Comparison of ENCODE assay signal across 16 cellular contexts in genomic region chr6:64186562-64186961, GRCh38.
A peak's percentile ranks its signal among the peaks of the same experiment; 100 is the strongest.
DNase-seq lines count a peak whose midpoint lies in the region; ATAC-seq and TF ChIP-seq lines count a peak whose summit lies in the region.
"Had no signal": no experiment of that assay in that cellular context is flagged by ENCODE, and none has a peak within 500 bp of the region (broad histone marks: within the 10 kb centered on the region; RNA-seq: fewer than 3 reads in every experiment).

No MANE protein-coding gene starts in this region.

- no peak for ATAC-seq in IMR-90 (ENCODE audit: low read depth)
- ATAC-seq: CD8-positive, alpha-beta T cell; GM23338 had no signal

- TF ChIP-seq RAD21 in IMR-90 (IDR thresholded peaks at IDR 0.05; ENCODE audit: low read length), result no peak

- intact Hi-C loops in IMR-90 (cut with micrococcal nuclease), result no loop called here

- in situ Hi-C loops in IMR-90 (cut with MboI; ENCODE audit: low sequenced_read_pairs), result no loop called here

- no TSS peak for BruUV-seq in IMR-90 (replicated peaks; lab: Mats Ljungman, UMichigan)

- H3K4me3 Mint-ChIP-seq in neural progenitor cell, result no peak overlapping the region
- H3K4me3 Mint-ChIP-seq: CD4-positive, CD25-positive, alpha-beta regulatory T cell; CD8-positive, alpha-beta T cell; GM23338; HFFc6 had no signal

- H3K27me3 Mint-ChIP-seq in neural progenitor cell (ENCODE audit: insufficient read depth, low read depth), result peaks cover 5% of the 10 kb centered on the region
- H3K27me3 Mint-ChIP-seq: CD4-positive, CD25-positive, alpha-beta regulatory T cell had no signal

- H3K4me3 ChIP-seq in IMR-90 (ENCODE audit: insufficient read depth, low read depth, low read length) (no peak overlapping the region), OCI-LY3 (ENCODE audit: low read length) (no peak overlapping the region), neural progenitor cell (no peak overlapping the region)
- H3K4me3 ChIP-seq: BLaER1, GM23338, HAP-1 had no signal

- no peak overlapping the region for H3K4ac ChIP-seq in IMR-90 (ENCODE audit: low read depth, low read length)

- no peaks in the 10 kb centered on the region for H3K36me3 Mint-ChIP-seq in neural progenitor cell
- H3K36me3 Mint-ChIP-seq: CD4-positive, CD25-positive, alpha-beta regulatory T cell; CD8-positive, alpha-beta T cell had no signal

- WGBS in IMR-90 (ENCODE audit: extremely low coverage in 2 of 2, insufficient read length in 1 of 2), 2 experiments, result no CpG with 5 or more reads among the region's 8 CpGs

- H3K4me2 ChIP-seq in IMR-90 (ENCODE audit: low read depth, low read length) (peak overlapping the region; percentile 41; the same call in 1 of the 2 replicates), OCI-LY3 (ENCODE audit: low read length) (0 out of 2 replicates have a peak overlapping the region, but pooled peaks have one; percentile 3), neural progenitor cell (no peak overlapping the region)
- H3K4me2 ChIP-seq: BLaER1, GM23338 had no signal

- no peak overlapping the region for H4K91ac ChIP-seq in IMR-90 (ENCODE audit: insufficient read depth, low read depth, low read length)

- H3K23ac ChIP-seq in IMR-90 (ENCODE audit: low read depth, low read length), result no peak overlapping the region

- no peaks in the 10 kb centered on the region for H3K4me1 ChIP-seq in IMR-90 (ENCODE audit: control insufficient read depth, insufficient read depth, low read length)
- no peaks in the 10 kb centered on the region for H3K4me1 ChIP-seq in OCI-LY3 (ENCODE audit: low read length)
- no peaks in the 10 kb centered on the region for H3K4me1 ChIP-seq in neural progenitor cell
- H3K4me1 ChIP-seq: BLaER1, Caco-2, HAP-1 had no signal

- H2BK20ac ChIP-seq in IMR-90 (ENCODE audit: low read depth, low read length), result no peak overlapping the region

- H3K9me3 ChIP-seq in IMR-90 (ENCODE audit: control insufficient read depth, insufficient read depth, low read length) (no peaks in the 10 kb centered on the region), OCI-LY3 (ENCODE audit: insufficient read depth, low read length) (0 out of 2 replicates have a peak, but pooled peaks cover 7% of the 10 kb centered on the region), neural progenitor cell (ENCODE audit: low read depth) (no peaks in the 10 kb centered on the region)
- H3K9me3 ChIP-seq: BLaER1, Caco-2, HAP-1 had no signal

- CTCF ChIA-PET in IMR-90 (lab: Yijun Ruan, JAX), result no interaction called here

- H3K18ac ChIP-seq in IMR-90 (ENCODE audit: low read depth, low read length), result no peak overlapping the region

- no peak overlapping the region for H3K27ac Mint-ChIP-seq in neural progenitor cell
- H3K27ac Mint-ChIP-seq: CD4-positive, CD25-positive, alpha-beta regulatory T cell; CD8-positive, alpha-beta T cell; GM23338; HFFc6 had no signal

- no peak overlapping the region for H3K14ac ChIP-seq in IMR-90 (replicated peaks; ENCODE audit: low read depth, low read length)

- H3K9ac ChIP-seq in IMR-90 (ENCODE audit: low read depth, low read length) (no peak overlapping the region), OCI-LY3 (ENCODE audit: low read length) (no peak overlapping the region), neural progenitor cell (no peak overlapping the region)
- H3K9ac ChIP-seq: BLaER1 had no signal

- H3K27me3 ChIP-seq in IMR-90 (ENCODE audit: control insufficient read depth, insufficient read depth, low read length) (no peaks in the 10 kb centered on the region), OCI-LY3 (ENCODE audit: low read depth, low read length) (no peaks in the 10 kb centered on the region), neural progenitor cell (no peaks in the 10 kb centered on the region)
- H3K27me3 ChIP-seq: BLaER1 had no signal

- H4K8ac ChIP-seq in IMR-90 (ENCODE audit: low read depth in 2 of 2, low read length in 2 of 2), result no peak overlapping the region

- H3K79me1 ChIP-seq in IMR-90 (ENCODE audit: low read depth in 1 of 2, low read length in 2 of 2), result no peaks in the 10 kb centered on the region

- H3K27ac ChIP-seq in IMR-90 (ENCODE audit: insufficient read depth, low read length), result no peak overlapping the region
- no peak overlapping the region for H3K27ac ChIP-seq in OCI-LY3 (ENCODE audit: low read length)
- H3K27ac ChIP-seq in neural progenitor cell, result no peak overlapping the region
- H3K27ac ChIP-seq: BLaER1, C4-2B had no signal

- H3K4me1 Mint-ChIP-seq in neural progenitor cell, result no peaks in the 10 kb centered on the region
- H3K4me1 Mint-ChIP-seq: CD4-positive, CD25-positive, alpha-beta regulatory T cell; GM23338 had no signal

- no peak overlapping the region for H3K56ac ChIP-seq in IMR-90 (ENCODE audit: extremely low read depth, insufficient read depth, low read length)

- H4K5ac ChIP-seq in IMR-90 (ENCODE audit: low read depth, low read length), result no peak overlapping the region

- no peak overlapping the region for H2BK5ac ChIP-seq in IMR-90 (ENCODE audit: low read depth, low read length, poor library complexity, severe bottlenecking)

- no peak overlapping the region for H2BK15ac ChIP-seq in IMR-90 (ENCODE audit: low read depth, low read length)

- DNase-seq in IMR-90, result no peak
- DNase-seq in neural progenitor cell (ENCODE audit: low spot score), result no peak
- DNase-seq in activated effector memory CD4-positive, alpha-beta T cell treated with Interleukin-2 at 50 U/mL for 16 hours, result no peak
- no peak for DNase-seq in stimulated activated CD4-positive, alpha-beta T cell treated with anti-CD3 and anti-CD28 coated beads, Interleukin-2, amount 100 ng/mL, for 48 hours
- no peak for DNase-seq in NCI-H524 (lab: John Stamatoyannopoulos, UW)
- DNase-seq: Caco-2; CD4-positive, CD25-positive, alpha-beta regulatory T cell; CD8-positive, alpha-beta T cell; DMS153; DND-41; HFFc6 had no signal

- dilution Hi-C loops in IMR-90 (cut with HindIII; ENCODE audit: low sequenced_read_pairs, unreplicated experiment), result no loop called here

- POLR2A ChIA-PET in IMR-90 (lab: Charles Lee; ENCODE audit: unreplicated experiment), result no interaction called here

- no peak overlapping the region for H2AK5ac ChIP-seq in IMR-90 (ENCODE audit: low read depth, low read length)

- TF ChIP-seq POLR2A in IMR-90 (IDR thresholded peaks at IDR 0.05; ENCODE audit: low read depth, low read length), result no peak

- H3K9me1 ChIP-seq in IMR-90 (ENCODE audit: insufficient read depth, low read length), result no peaks in the 10 kb centered on the region

- no peaks in the 10 kb centered on the region for H4K20me1 ChIP-seq in IMR-90 (ENCODE audit: insufficient read depth, low read length)
- H4K20me1 ChIP-seq in OCI-LY3 (ENCODE audit: insufficient read depth, low read length), result no peaks in the 10 kb centered on the region
- no peaks in the 10 kb centered on the region for H4K20me1 ChIP-seq in neural progenitor cell (ENCODE audit: low read depth)
- H4K20me1 ChIP-seq: BLaER1 had no signal

- H2BK120ac ChIP-seq in IMR-90 (ENCODE audit: low read depth, low read length), result no peak overlapping the region

- no peak overlapping the region for H2AK9ac ChIP-seq in IMR-90 (replicated peaks; ENCODE audit: low read depth, low read length, poor library complexity)

- H2AFZ ChIP-seq in IMR-90 (replicated peaks; ENCODE audit: low read length, poor library complexity), result no peak overlapping the region
- H2AFZ ChIP-seq in OCI-LY3 (ENCODE audit: low read depth, low read length), result no peak overlapping the region; the same call in 1 of the 2 replicates
- H2AFZ ChIP-seq in neural progenitor cell (replicated peaks), result peak overlapping the region; percentile 15
- H2AFZ ChIP-seq: GM23338 had no signal

- H3K79me2 ChIP-seq in OCI-LY3 (ENCODE audit: low read length), result no peaks in the 10 kb centered on the region
- H3K79me2 ChIP-seq in neural progenitor cell (ENCODE audit: low read depth), result no peaks in the 10 kb centered on the region

- H3K36me3 ChIP-seq in IMR-90 (ENCODE audit: control insufficient read depth, insufficient read depth, low read length), result no peaks in the 10 kb centered on the region
- H3K36me3 ChIP-seq in OCI-LY3 (replicated peaks; ENCODE audit: low read depth, low read length), result no peaks in the 10 kb centered on the region
- H3K36me3 ChIP-seq in neural progenitor cell, result no peaks in the 10 kb centered on the region
- H3K36me3 ChIP-seq: BLaER1, HAP-1 had no signal

- TF ChIP-seq CTCF in IMR-90 (conservative IDR thresholded peaks at IDR 0.05; ENCODE audit: low read depth, low read length), result no peak
- no peak for TF ChIP-seq CTCF in OCI-LY3 (IDR thresholded peaks at IDR 0.05; ENCODE audit: low read depth, low read length)
- TF ChIP-seq CTCF in neural progenitor cell (IDR thresholded peaks at IDR 0.05), result no peak

- no peaks in the 10 kb centered on the region for H3F3A ChIP-seq in neural progenitor cell (ENCODE audit: low read depth)

- peaks cover 2% of the 10 kb centered on the region for H3K9me3 Mint-ChIP-seq in neural progenitor cell

TF ChIP-seq in IMR-90, 13 proteins besides CTCF, POLR2A, EP300 and RAD21:
- no peak for TF ChIP-seq MXI1 (IDR thresholded peaks at IDR 0.05; ENCODE audit: borderline replicate concordance, low read depth, low read length)
- no peak for TF ChIP-seq FOS (IDR thresholded peaks at IDR 0.05; ENCODE audit: low read depth, low read length)
